In the genomic region with DNA sequence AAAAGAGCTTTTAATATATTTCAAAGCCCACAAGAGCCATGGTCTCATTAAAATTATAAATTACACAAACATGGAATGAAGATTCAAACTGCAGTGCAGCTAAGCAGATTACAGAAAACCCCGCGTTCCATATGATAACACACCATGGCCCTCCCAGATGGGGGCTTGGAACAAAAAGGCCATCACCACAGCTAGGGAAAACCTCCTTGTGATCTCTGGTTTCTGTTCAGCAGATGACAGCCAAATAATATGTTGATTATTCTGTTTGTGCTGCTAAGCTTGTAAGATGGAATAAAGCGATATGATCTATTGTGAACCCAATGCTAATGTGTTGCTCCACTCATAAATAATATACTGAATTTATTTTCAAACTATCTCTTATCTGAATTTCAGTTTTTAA, we compare ENCODE assay signal across 19 cellular contexts. TPM values are rescaled to one million over a fixed set of nuclear protein-coding genes. Genes with fewer than 3 reads are reported as not detected.
DNase-seq lines count a peak whose midpoint lies in the region; ATAC-seq and TF ChIP-seq lines count a peak whose summit lies in the region.
"Had no signal": no experiment of that assay in that cellular context is flagged by ENCODE, and none has a peak within 500 bp of the region (broad histone marks: within the 10 kb centered on the region; RNA-seq: fewer than 3 reads in every experiment).

No MANE protein-coding gene starts in this region.

- H3K4me3 ChIP-seq in neural progenitor cell: no peak overlapping the region
- H3K4me3 ChIP-seq: Peyer's patch, SJSA1 had no signal

- H3K27ac ChIP-seq in neural progenitor cell: no peak overlapping the region
- H3K27ac ChIP-seq: Peyer's patch, SJSA1 had no signal

- H3K4me1 Mint-ChIP-seq in T-helper 17 cell: peaks cover 7% of the 10 kb centered on the region
- peaks cover 41% of the 10 kb centered on the region for H3K4me1 Mint-ChIP-seq in neural progenitor cell

- no peaks in the 10 kb centered on the region for H3K27me3 ChIP-seq in neural progenitor cell
- H3K27me3 ChIP-seq: Peyer's patch, SJSA1 had no signal

- H3K27ac Mint-ChIP-seq in T-helper 17 cell (peak overlapping the region; percentile 34), neural progenitor cell (peak overlapping the region; percentile 11)
- H3K27ac Mint-ChIP-seq: CD8-positive, alpha-beta memory T cell; IgD-negative memory B cell had no signal

- H3K79me2 ChIP-seq in neural progenitor cell (ENCODE audit: low read depth): peaks cover 100% of the 10 kb centered on the region

- H3K4me2 ChIP-seq in neural progenitor cell: peak overlapping the region; percentile 30

- H3F3A ChIP-seq in neural progenitor cell (ENCODE audit: low read depth): peaks cover 10% of the 10 kb centered on the region

- no peak for ATAC-seq in T-helper 17 cell

- H3K4me3 Mint-ChIP-seq in T-helper 17 cell: no peak overlapping the region
- H3K4me3 Mint-ChIP-seq in neural progenitor cell: peak overlapping the region; percentile 50
- H3K4me3 Mint-ChIP-seq: CD8-positive, alpha-beta memory T cell; IgD-negative memory B cell had no signal

- peaks cover 13% of the 10 kb centered on the region for H3K9me3 Mint-ChIP-seq in neural progenitor cell
- H3K9me3 Mint-ChIP-seq: CD8-positive, alpha-beta memory T cell; IgD-negative memory B cell had no signal

- no peak for TF ChIP-seq CTCF in neural progenitor cell (IDR thresholded peaks at IDR 0.05)

- peaks cover 49% of the 10 kb centered on the region for H3K4me1 ChIP-seq in neural progenitor cell
- H3K4me1 ChIP-seq: Peyer's patch, SJSA1 had no signal

- no peak overlapping the region for H3K9ac ChIP-seq in neural progenitor cell

- H3K27me3 Mint-ChIP-seq in T-helper 17 cell (no peaks in the 10 kb centered on the region), neural progenitor cell (ENCODE audit: insufficient read depth, low read depth) (no peaks in the 10 kb centered on the region)
- H3K27me3 Mint-ChIP-seq: CD8-positive, alpha-beta memory T cell; IgD-negative memory B cell had no signal

- no peak overlapping the region for H2AFZ ChIP-seq in neural progenitor cell (replicated peaks)

- H3K9me3 ChIP-seq in T-helper 17 cell (ENCODE audit: control insufficient read depth, low read length, poor library complexity, severe bottlenecking) (no peaks in the 10 kb centered on the region), neural progenitor cell (ENCODE audit: low read depth) (peaks cover 5% of the 10 kb centered on the region)
- H3K9me3 ChIP-seq: Peyer's patch, SJSA1 had no signal

- H3K36me3 ChIP-seq in neural progenitor cell: peaks cover 11% of the 10 kb centered on the region
- H3K36me3 ChIP-seq: Peyer's patch, SJSA1 had no signal

- no peaks in the 10 kb centered on the region for H4K20me1 ChIP-seq in neural progenitor cell (ENCODE audit: low read depth)

- H3K36me3 Mint-ChIP-seq in T-helper 17 cell (ENCODE audit: low read depth) (peaks cover 2% of the 10 kb centered on the region), neural progenitor cell (peaks cover 18% of the 10 kb centered on the region)

- DNase-seq in NCI-H2227 (lab: John Stamatoyannopoulos, UW; ENCODE audit: unreplicated experiment) (peak; percentile 37), NCI-H2227 treated with DMSO at 0.1 percent for 48 hours (lab: John Stamatoyannopoulos, UW) (no peak), NCI-H526 (lab: John Stamatoyannopoulos, UW) (peak; percentile 84 to 91), T-helper 17 cell (no peak), neural progenitor cell (ENCODE audit: low spot score) (peak; percentile 44), kidney tubule cell (ENCODE audit: low spot score) (no peak), NCI-H2196 treated with DMSO at 0.1 percent for 48 hours (lab: John Stamatoyannopoulos, UW; ENCODE audit: unreplicated experiment) (no peak)
- DNase-seq in stimulated activated CD4-positive, alpha-beta T cell treated with anti-CD3 and anti-CD28 coated beads, Interleukin-15, amount 100 ng/mL, for 24 hours: no peak
- DNase-seq: CD8-positive, alpha-beta memory T cell; DND-41; HCEC 1CT; Karpas-422; NCI-H1436; NCI-H2107; NCI-H510A; NK-92 treated with Interleukin-12 subunit alpha and Interleukin-12 subunit beta, amount 100 ng/mL, for 24 hours; Peyer's patch had no signal

RNA-seq across cellular contexts. Expression of gene IMMP1L, which starts 28.5 kb away (rescaled TPM):
- total RNA-seq in T-helper 17 cell (10 to 100 TPM; 10.3 TPM), neural progenitor cell (ENCODE audit: low replicate concordance) (95.2 and 122 TPM in 2 replicates)

RNA-seq across cellular contexts. Expression of gene ELP4, which starts 28.6 kb away (rescaled TPM):
- 10 to 100 TPM; 17.4 to 17.8 TPM for total RNA-seq in T-helper 17 cell
- 92.1 and 147 TPM in 2 replicates for total RNA-seq in neural progenitor cell (ENCODE audit: low replicate concordance)

Comparison
In these comparisons a context has a peak if more than half of its experiments do, and no peak if none do; other contexts are left out.
1. DNase-seq: peak in NCI-H2227 (single experiment), NCI-H526 (2 of 2) and neural progenitor cell (single experiment); none in NCI-H2227 treated with DMSO at 0.1 percent for 48 hours (single experiment), T-helper 17 cell (0 of 3), kidney tubule cell (single experiment), stimulated activated CD4-positive, alpha-beta T cell treated with anti-CD3 and anti-CD28 coated beads, Interleukin-15, amount 100 ng/mL, for 24 hours (single experiment) and NCI-H2196 treated with DMSO at 0.1 percent for 48 hours (single experiment).